In genomic region chr9:91844656-91845291, GRCh38 we compare ENCODE assay signal across 19 cellular contexts.
A peak's percentile ranks its signal among the peaks of the same experiment; 100 is the strongest.
DNase-seq lines count a peak whose midpoint lies in the region; ATAC-seq and TF ChIP-seq lines count a peak whose summit lies in the region.
"Had no signal": no experiment of that assay in that cellular context is flagged by ENCODE, and none has a peak within 500 bp of the region (broad histone marks: within the 10 kb centered on the region; RNA-seq: fewer than 3 reads in every experiment).

No MANE protein-coding gene starts in this region.

- H3K4me1 Mint-ChIP-seq in endodermal cell (peaks cover 62% of the 10 kb centered on the region), neural crest cell (peaks cover 58% of the 10 kb centered on the region)

- ATAC-seq in GM18873 (IDR thresholded peaks at IDR 0.05; ENCODE audit: low FRiP score, unreplicated experiment) = no peak
- ATAC-seq: left colon had no signal

- 93% methylated on average over 5 to 13 of the region's 13 CpGs for WGBS in endodermal cell (ENCODE audit: insufficient coverage in 1 of 2, insufficient read length in 1 of 2), 2 experiments
- 79 to 82% methylated on average over 12 to 13 of the region's 13 CpGs for WGBS in testis, 2 donors

- no peak overlapping the region for H3K4me3 Mint-ChIP-seq in endodermal cell
- no peak overlapping the region for H3K4me3 Mint-ChIP-seq in neural crest cell
- H3K4me3 Mint-ChIP-seq: activated naive CD4-positive, alpha-beta T cell treated with anti-CD3 and anti-CD28 coated beads, Interleukin-2, amount 50 U/mL, for 24 hours had no signal

- H3K36me3 Mint-ChIP-seq in endodermal cell (ENCODE audit: low read depth) = peaks cover 38% of the 10 kb centered on the region
- no peaks in the 10 kb centered on the region for H3K36me3 Mint-ChIP-seq in neural crest cell (ENCODE audit: low read depth)
- H3K36me3 Mint-ChIP-seq: activated naive CD4-positive, alpha-beta T cell treated with anti-CD3 and anti-CD28 coated beads, Interleukin-2, amount 50 U/mL, for 24 hours had no signal

- H3K27ac Mint-ChIP-seq in endodermal cell (no peak overlapping the region), neural crest cell (ENCODE audit: unreplicated experiment) (peak overlapping the region; percentile 74)
- H3K27ac Mint-ChIP-seq: activated naive CD4-positive, alpha-beta T cell treated with anti-CD3 and anti-CD28 coated beads, Interleukin-2, amount 50 U/mL, for 24 hours had no signal

- intact Hi-C loops in testis (cut with DNase I; ENCODE audit: low total_unique reads) = no loop called here

- H3K9ac ChIP-seq in SK-N-MC (ENCODE audit: insufficient read length) (peak overlapping the region; percentile 47), endodermal cell (ENCODE audit: extremely low read depth, low read length, poor library complexity, severe bottlenecking) (no peak overlapping the region)

- H3K4me1 ChIP-seq in endodermal cell (ENCODE audit: control insufficient read depth, insufficient read depth, low read length) = peaks cover 32% of the 10 kb centered on the region
- peaks cover 21% of the 10 kb centered on the region for H3K4me1 ChIP-seq in testis
- H3K4me1 ChIP-seq: HAP-1 had no signal

- no peak for DNase-seq in SK-N-MC (ENCODE audit: low read depth, low spot score)
- peak; percentile 39 for DNase-seq in endodermal cell
- DNase-seq in neural crest cell (ENCODE audit: low read depth, low spot score) = no peak
- peak; percentile 10 for DNase-seq in testis
- DNase-seq in activated effector memory CD4-positive, alpha-beta T cell treated with anti-CD3 and anti-CD28 coated beads, Interleukin-2, amount 50 U/mL, for 16 hours = no peak
- DNase-seq in iPS-NIHi11 (ENCODE audit: low spot score) = no peak
- no peak for DNase-seq in stimulated activated naive CD4-positive, alpha-beta T cell treated with Interleukin-2 at 50 U/mL for 16 hours (lab: John Stamatoyannopoulos, UW)
- DNase-seq: activated CD4-positive, CD25-positive, alpha-beta regulatory T cell treated with anti-CD3 and anti-CD28 coated beads, Interleukin-2, amount 50 U/mL, for 72 hours; effector memory CD4-positive, alpha-beta T cell; Karpas-422; NCI-H1092; NCI-H2029; NCI-H446; RPMI8226 had no signal

- H3K4me3 ChIP-seq in SK-N-MC = peak overlapping the region; percentile 53
- no peak overlapping the region for H3K4me3 ChIP-seq in endodermal cell (ENCODE audit: low read length)
- H3K4me3 ChIP-seq in testis = no peak overlapping the region
- H3K4me3 ChIP-seq: HAP-1, tibial nerve had no signal

- no peak for TF ChIP-seq POLR2A in testis (IDR thresholded peaks at IDR 0.05)

- H3K27me3 Mint-ChIP-seq in endodermal cell (ENCODE audit: insufficient read depth) (no peaks in the 10 kb centered on the region), neural crest cell (ENCODE audit: low read depth) (no peaks in the 10 kb centered on the region)

- H3K36me3 ChIP-seq in SK-N-MC (ENCODE audit: insufficient read depth, low read length) (no peaks in the 10 kb centered on the region), endodermal cell (ENCODE audit: control insufficient read depth, insufficient read depth, low read length) (peaks cover 90% of the 10 kb centered on the region), testis (ENCODE audit: low read depth, missing control alignments) (no peaks in the 10 kb centered on the region)
- H3K36me3 ChIP-seq: HAP-1, tibial nerve had no signal

- H3K9me3 ChIP-seq in SK-N-MC (ENCODE audit: low read depth, low read length) (no peaks in the 10 kb centered on the region), endodermal cell (ENCODE audit: control insufficient read depth, low read length) (no peaks in the 10 kb centered on the region), testis (no peaks in the 10 kb centered on the region)
- H3K9me3 ChIP-seq: HAP-1, tibial nerve had no signal

- H3K27ac ChIP-seq in SK-N-MC (peak overlapping the region; percentile 83), endodermal cell (ENCODE audit: low read depth, low read length) (peak overlapping the region; percentile 89), testis (no peak overlapping the region)

- TF ChIP-seq CTCF in endodermal cell (conservative IDR thresholded peaks at IDR 0.05) (no peak), neural crest cell (conservative IDR thresholded peaks at IDR 0.05) (no peak), testis (IDR thresholded peaks at IDR 0.05) (no peak)

- no peaks in the 10 kb centered on the region for H3K9me3 Mint-ChIP-seq in endodermal cell
- no peaks in the 10 kb centered on the region for H3K9me3 Mint-ChIP-seq in neural crest cell
- H3K9me3 Mint-ChIP-seq: activated naive CD4-positive, alpha-beta T cell treated with anti-CD3 and anti-CD28 coated beads, Interleukin-2, amount 50 U/mL, for 24 hours had no signal

- no peaks in the 10 kb centered on the region for H3K27me3 ChIP-seq in endodermal cell (ENCODE audit: control insufficient read depth, insufficient read depth, low read length, poor library complexity, severe bottlenecking)
- H3K27me3 ChIP-seq in testis = no peaks in the 10 kb centered on the region
- H3K27me3 ChIP-seq: tibial nerve had no signal

Comparison
In these comparisons a context has a peak if more than half of its experiments do, and no peak if none do; other contexts are left out.
1. DNase-seq: peak in endodermal cell (single experiment) and testis (single experiment); none in SK-N-MC (single experiment), neural crest cell (single experiment), activated effector memory CD4-positive, alpha-beta T cell treated with anti-CD3 and anti-CD28 coated beads, Interleukin-2, amount 50 U/mL, for 16 hours (single experiment), iPS-NIHi11 (single experiment) and stimulated activated naive CD4-positive, alpha-beta T cell treated with Interleukin-2 at 50 U/mL for 16 hours (single experiment).
2. H3K27ac ChIP-seq: peak in SK-N-MC (single experiment) and endodermal cell (single experiment); none in testis (0 of 2).